In the genomic region with DNA sequence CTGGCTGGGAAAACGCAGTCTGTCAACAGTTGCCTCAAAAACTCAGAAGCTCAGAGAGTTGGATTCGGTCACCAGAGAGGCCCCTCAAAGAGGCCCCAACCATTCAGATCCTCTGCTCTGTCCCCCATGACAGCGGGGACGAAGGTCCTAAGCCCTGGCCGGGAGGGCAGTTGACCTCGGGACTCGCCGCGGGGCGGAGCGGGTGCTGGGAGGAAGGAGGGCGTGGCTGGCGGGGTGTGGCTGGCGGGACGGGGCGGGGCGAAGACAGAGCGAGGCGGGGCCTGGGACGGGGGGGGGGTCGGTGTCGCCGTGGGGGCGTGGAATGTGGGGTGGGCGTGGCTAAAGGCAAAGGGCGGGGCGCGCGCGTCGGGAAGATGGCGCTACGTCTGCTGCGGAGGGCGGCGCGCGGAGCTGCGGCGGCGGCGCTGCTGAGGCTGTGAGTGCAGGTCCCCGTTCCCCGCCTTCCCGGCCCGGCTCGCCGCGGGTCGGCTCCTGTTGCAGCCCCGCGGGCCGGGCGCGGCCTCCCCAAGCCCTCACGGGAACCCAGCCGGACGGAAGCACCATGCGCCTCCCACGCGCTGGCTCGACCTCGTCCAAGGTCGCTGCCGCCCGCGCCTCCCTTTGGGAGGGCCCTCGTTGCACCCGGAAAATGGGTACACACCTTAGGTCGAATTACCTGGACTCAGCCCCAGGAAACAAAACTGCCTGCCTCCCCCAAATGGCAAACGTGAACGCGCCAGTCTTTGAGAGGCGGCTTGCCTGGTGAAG, we compare ENCODE assay signal across 8 cellular contexts. TPM values are rescaled to one million over a fixed set of nuclear protein-coding genes. Genes with fewer than 3 reads are reported as not detected.
DNase-seq lines count a peak whose midpoint lies in the region; ATAC-seq and TF ChIP-seq lines count a peak whose summit lies in the region.

CLYBL (plus strand) TSS at position 369 of the 768 bp plus-strand sequence.

- H3K27me3 ChIP-seq in H7 (ENCODE audit: control insufficient read depth, insufficient read depth, low read length) (no peaks in the 10 kb centered on the region), Loucy (ENCODE audit: insufficient read depth, low read length, poor library complexity, severe bottlenecking) (no peaks in the 10 kb centered on the region), SK-N-SH (ENCODE audit: insufficient read depth) (no peaks in the 10 kb centered on the region), ovary (no peaks in the 10 kb centered on the region), thyroid gland (no peaks in the 10 kb centered on the region)

- peak within 1 kb of the TSS; percentile 39 to 58; a peak in 3 of 4 replicates for H3K27ac ChIP-seq in SK-N-SH (ENCODE audit: low read depth in 2 of 2, low read length in 1 of 2)
- H3K27ac ChIP-seq in ovary = peak within 1 kb of the TSS in 1 of 2 donors; percentile 43
- peak within 1 kb of the TSS; percentile 68 to 81 (median 80) for H3K27ac ChIP-seq in thyroid gland

- TF ChIP-seq POLR2A in ovary (IDR thresholded peaks at IDR 0.05) (peak; percentile 49), thyroid gland (IDR thresholded peaks at IDR 0.05) (peak; percentile 23 to 89)

- no peaks in the 10 kb centered on the region for H3F3A ChIP-seq in Loucy (ENCODE audit: low read depth)
- no peaks in the 10 kb centered on the region for H3F3A ChIP-seq in SK-N-SH (replicated peaks; ENCODE audit: insufficient read depth)

- H3K9ac ChIP-seq in Loucy (ENCODE audit: low read depth, low read length, poor library complexity, severe bottlenecking) = peak within 1 kb of the TSS; percentile 74
- H3K9ac ChIP-seq in SK-N-SH = peak within 1 kb of the TSS; percentile 76

- H3K4me1 ChIP-seq in Loucy (ENCODE audit: insufficient read depth, low read length, poor library complexity, severe bottlenecking) (peaks cover 17% of the 10 kb centered on the region), SK-N-SH (ENCODE audit: control insufficient read depth in 1 of 2, insufficient read depth in 2 of 2, low read depth in 1 of 2, low read length in 1 of 2) (peaks cover 0 to 10% of the 10 kb centered on the region in 2 experiments; a peak in 1 of 4 replicates), ovary (ENCODE audit: insufficient read depth) (no peaks in the 10 kb centered on the region), thyroid gland (peaks cover 0 to 11% of the 10 kb centered on the region in 2 donors)

- H3K9me3 ChIP-seq in Loucy (ENCODE audit: insufficient read depth, low read depth, low read length) = no peaks in the 10 kb centered on the region
- no peaks in the 10 kb centered on the region for H3K9me3 ChIP-seq in SK-N-SH
- no peaks in the 10 kb centered on the region for H3K9me3 ChIP-seq in ovary
- no peaks in the 10 kb centered on the region for H3K9me3 ChIP-seq in thyroid gland

- H3K36me3 Mint-ChIP-seq in activated naive CD4-positive, alpha-beta T cell treated with anti-CD3 and anti-CD28 coated beads, Interleukin-2, amount 50 U/mL, for 72 hours = no peaks in the 10 kb centered on the region
- no peaks in the 10 kb centered on the region for H3K36me3 Mint-ChIP-seq in glutamatergic neuron (ENCODE audit: unreplicated experiment)

- H3K4me3 Mint-ChIP-seq in glutamatergic neuron (ENCODE audit: unreplicated experiment) = peak within 1 kb of the TSS; percentile 85

- DNase-seq in GF-D8 (lab: John Stamatoyannopoulos, UW) (peak; percentile 79), H7 (peak; percentile 98), SK-N-SH (peak; percentile 97), glutamatergic neuron (peak; percentile 97), ovary (peak; percentile 84 to 93 (median 93)), thyroid gland (peak; percentile 81 to 82)
- DNase-seq in activated naive CD4-positive, alpha-beta T cell treated with anti-CD3 and anti-CD28 coated beads, Interleukin-2, amount 50 U/mL, for 72 hours (ENCODE audit: low spot score in 2 of 2) = peak; percentile 87 to 88

- no peak for TF ChIP-seq EP300 in SK-N-SH (IDR thresholded peaks at IDR 0.05; ENCODE audit: borderline replicate concordance in 1 of 2, low read depth in 1 of 2, low read length in 1 of 2)
- TF ChIP-seq EP300 in ovary (IDR thresholded peaks at IDR 0.05) = no peak

- H4K20me1 ChIP-seq in Loucy (ENCODE audit: insufficient read depth, low read length, poor library complexity, severe bottlenecking) (no peaks in the 10 kb centered on the region), SK-N-SH (ENCODE audit: insufficient read depth) (no peaks in the 10 kb centered on the region)

- peaks cover 6% of the 10 kb centered on the region for H3K27me3 Mint-ChIP-seq in glutamatergic neuron (ENCODE audit: unreplicated experiment)

- H3K79me2 ChIP-seq in Loucy (ENCODE audit: insufficient read depth, low read length) = no peaks in the 10 kb centered on the region
- H3K79me2 ChIP-seq in SK-N-SH (ENCODE audit: insufficient read depth) = no peaks in the 10 kb centered on the region

- H3K27ac Mint-ChIP-seq in activated naive CD4-positive, alpha-beta T cell treated with anti-CD3 and anti-CD28 coated beads, Interleukin-2, amount 50 U/mL, for 72 hours = peak within 1 kb of the TSS; percentile 71 to 88
- H3K27ac Mint-ChIP-seq in glutamatergic neuron (ENCODE audit: unreplicated experiment) = peak within 1 kb of the TSS; percentile 86

- POLR2A ChIA-PET in SK-N-SH (lab: Yijun Ruan, JAX) = interaction anchor here (0.6 kb wide), 1 partner anchor 20 kb away, joined by 3 read pairs; no protein-coding TSS in a partner anchor

- H3K4me2 ChIP-seq in Loucy (ENCODE audit: low read depth, low read length, poor library complexity, severe bottlenecking) (peak within 1 kb of the TSS; percentile 91), SK-N-SH (peak within 1 kb of the TSS; percentile 96)

- no peaks in the 10 kb centered on the region for H3K9me3 Mint-ChIP-seq in activated naive CD4-positive, alpha-beta T cell treated with anti-CD3 and anti-CD28 coated beads, Interleukin-2, amount 50 U/mL, for 72 hours
- peaks cover 7% of the 10 kb centered on the region for H3K9me3 Mint-ChIP-seq in glutamatergic neuron (ENCODE audit: unreplicated experiment)

- H3K4me1 Mint-ChIP-seq in glutamatergic neuron (ENCODE audit: low read depth, unreplicated experiment) = peaks cover 4% of the 10 kb centered on the region

- ATAC-seq in activated naive CD4-positive, alpha-beta T cell treated with anti-CD3 and anti-CD28 coated beads, Interleukin-2, amount 50 U/mL, for 72 hours = peak; percentile 91 to 92

- no peaks in the 10 kb centered on the region for H3K9me2 ChIP-seq in Loucy (replicated peaks; ENCODE audit: low read depth, low read length)
- no peaks in the 10 kb centered on the region for H3K9me2 ChIP-seq in SK-N-SH

- TF ChIP-seq RAD21 in SK-N-SH (IDR thresholded peaks at IDR 0.05; ENCODE audit: low read length) = no peak

- CTCF ChIA-PET in SK-N-SH (lab: Yijun Ruan, JAX) = interaction anchor here (0.6 to 2.0 kb wide), 3 partner anchors 28 to 78 kb away, joined by 3 to 7 read pairs (median 3); no protein-coding TSS in a partner anchor

- TF ChIP-seq CTCF in Loucy (conservative IDR thresholded peaks at IDR 0.05; ENCODE audit: low read length) (no peak), SK-N-SH (IDR thresholded peaks at IDR 0.05) (no peak), glutamatergic neuron (IDR thresholded peaks at IDR 0.05; ENCODE audit: partially characterized antibody, unreplicated experiment) (no peak), ovary (IDR thresholded peaks at IDR 0.05) (peak in 1 of 3 donors; percentile 31), thyroid gland (IDR thresholded peaks at IDR 0.05) (no peak)

- H3K36me3 ChIP-seq in H7 (replicated peaks; ENCODE audit: control insufficient read depth, insufficient read depth, low read length) (no peaks in the 10 kb centered on the region), Loucy (ENCODE audit: insufficient read depth, low read length) (no peaks in the 10 kb centered on the region), SK-N-SH (replicated peaks in 1 of 2; ENCODE audit: control insufficient read depth in 1 of 2, insufficient read depth in 2 of 2, low read length in 1 of 2) (no peaks in the 10 kb centered on the region), ovary (no peaks in the 10 kb centered on the region), thyroid gland (no peaks in the 10 kb centered on the region)

- intact Hi-C loops in ovary (cut with DNase I) = loop anchor here in 1 of 4 donors (10.0 kb wide), 2 partner anchors 92 to 162 kb away; no protein-coding TSS in a partner anchor
- intact Hi-C loops in thyroid gland (cut with DNase I) = loop anchor here (10.0 kb wide), 1 partner anchor 102 kb away; the partner anchor contains the start of gene TM9SF2

- peak within 1 kb of the TSS; percentile 98 for H2AFZ ChIP-seq in Loucy (ENCODE audit: low read length)
- H2AFZ ChIP-seq in SK-N-SH (ENCODE audit: low read depth) = peak within 1 kb of the TSS; percentile 97

- H3K4me3 ChIP-seq in H7 (ENCODE audit: insufficient read depth, low read depth, low read length) = peak within 1 kb of the TSS; percentile 76
- H3K4me3 ChIP-seq in Loucy (ENCODE audit: low read length, poor library complexity, severe bottlenecking) = peak within 1 kb of the TSS; percentile 79
- peak within 1 kb of the TSS; percentile 79 to 87 for H3K4me3 ChIP-seq in SK-N-SH (ENCODE audit: low read depth in 2 of 2, low read length in 1 of 2)
- peak within 1 kb of the TSS; percentile 83 for H3K4me3 ChIP-seq in ovary
- peak within 1 kb of the TSS; percentile 53 to 71 (median 67) for H3K4me3 ChIP-seq in thyroid gland (replicated peaks in 1 of 3)

- 2% methylated on average over 14 of the region's 74 CpGs for WGBS in SK-N-SH (ENCODE audit: low lambda C conversion rate)
- whole genome bisulfite sequencing in ovary, 3 donors = 0 to 1% (median 1%) methylated on average over 41 to 73 of the region's 74 CpGs
- 0 to 2% methylated on average over 12 to 18 of the region's 74 CpGs for WGBS in thyroid gland, 2 donors

TF ChIP-seq in SK-N-SH, 30 proteins besides CTCF, POLR2A, EP300 and RAD21 (continues in another document):
- TF ChIP-seq, protein P1, sequence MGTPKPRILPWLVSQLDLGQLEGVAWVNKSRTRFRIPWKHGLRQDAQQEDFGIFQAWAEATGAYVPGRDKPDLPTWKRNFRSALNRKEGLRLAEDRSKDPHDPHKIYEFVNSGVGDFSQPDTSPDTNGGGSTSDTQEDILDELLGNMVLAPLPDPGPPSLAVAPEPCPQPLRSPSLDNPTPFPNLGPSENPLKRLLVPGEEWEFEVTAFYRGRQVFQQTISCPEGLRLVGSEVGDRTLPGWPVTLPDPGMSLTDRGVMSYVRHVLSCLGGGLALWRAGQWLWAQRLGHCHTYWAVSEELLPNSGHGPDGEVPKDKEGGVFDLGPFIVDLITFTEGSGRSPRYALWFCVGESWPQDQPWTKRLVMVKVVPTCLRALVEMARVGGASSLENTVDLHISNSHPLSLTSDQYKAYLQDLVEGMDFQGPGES (IDR thresholded peaks at IDR 0.05; ENCODE audit: low read depth, low read length) = no peak

RNA-seq across cellular contexts. Expression of gene CLYBL, which starts in this region (rescaled TPM):
- 5.8 and 13.7 TPM in 2 replicates for total RNA-seq in H7 (2014; rRNA removed; shearing (Covaris generic))
- polyA plus RNA-seq in SK-N-SH (2012; rRNA removed) (4.7 and 6.3 TPM in 2 replicates), ovary (10 to 100 TPM in 1 of 2 donors, 1 to 10 TPM in 1; 1.9 to 18.7 TPM)
- polyA plus RNA-seq in SK-N-SH (2012; cell fraction: cytosol; rRNA removed) = 5.5 and 6.3 TPM in 2 replicates
- polyA plus RNA-seq in SK-N-SH (2012; cell fraction: nucleus; rRNA removed) = 5.0 and 7.8 TPM in 2 replicates
- total RNA-seq in activated naive CD4-positive, alpha-beta T cell treated with anti-CD3 and anti-CD28 coated beads, Interleukin-2, amount 50 U/mL, for 72 hours = 10 to 100 TPM; 10.5 to 11.8 TPM
- total RNA-seq in glutamatergic neuron (ENCODE audit: unreplicated experiment) (4.6 TPM), ovary (1 to 10 TPM; 2.0 to 7.3 (median 5.7) TPM), thyroid gland (10 to 100 TPM in 3 of 4 donors, 1 to 10 TPM in 1; 7.6 to 26.0 (median 13.3) TPM)
